In the genomic region with DNA sequence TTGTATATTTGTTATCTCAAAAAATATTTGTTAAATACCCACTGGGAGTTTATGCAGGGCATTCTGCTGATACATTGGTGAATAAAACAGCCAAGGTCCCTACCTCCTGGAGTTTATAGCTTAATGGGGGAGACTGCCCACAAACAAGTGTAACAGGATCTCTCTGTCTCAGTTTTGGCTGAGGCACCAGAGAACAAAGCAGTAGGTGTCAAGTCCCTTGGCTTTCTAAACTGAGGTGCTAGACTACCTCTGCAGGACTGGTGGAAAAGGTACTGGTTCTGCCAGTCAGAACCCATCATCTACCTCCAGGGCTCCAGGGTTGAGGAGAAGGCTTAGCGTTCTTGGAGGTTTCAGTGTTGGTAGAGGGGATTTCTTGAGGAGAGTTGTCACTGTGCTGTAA, we compare ENCODE assay signal across 1 cellular context.
TF ChIP-seq lines count a peak whose summit lies in the region.

No MANE protein-coding gene starts in this region.

TF ChIP-seq in H1, 55 proteins besides CTCF, POLR2A, EP300 and RAD21 (continued from another document):
- no peak for TF ChIP-seq POU5F1 (IDR thresholded peaks at IDR 0.05; ENCODE audit: low read depth, low read length)
- TF ChIP-seq SAP30 (IDR thresholded peaks at IDR 0.05; ENCODE audit: insufficient read depth, insufficient replicate concordance, low read length), result no peak
- TF ChIP-seq BRCA1 (IDR thresholded peaks at IDR 0.05; ENCODE audit: low read depth, low read length), result no peak
- TF ChIP-seq ZNF274 (IDR thresholded peaks at IDR 0.05; ENCODE audit: borderline replicate concordance, extremely low read depth, low read length), result no peak
- no peak for TF ChIP-seq SIN3A (conservative IDR thresholded peaks at IDR 0.05 in 1 of 2, IDR thresholded peaks at IDR 0.05 in 1 of 2; ENCODE audit: low read depth in 1 of 2, low read length in 2 of 2)
- no peak for TF ChIP-seq JUN (IDR thresholded peaks at IDR 0.05; ENCODE audit: low read depth, low read length)
- TF ChIP-seq CEBPB (IDR thresholded peaks at IDR 0.05; ENCODE audit: low read depth, low read length), result no peak
- TF ChIP-seq KDM5A (IDR thresholded peaks at IDR 0.05; ENCODE audit: low read length), result no peak
- no peak for TF ChIP-seq FOSL1 (IDR thresholded peaks at IDR 0.05; ENCODE audit: insufficient read depth, low read depth, low read length)
- no peak for TF ChIP-seq YY1 (IDR thresholded peaks at IDR 0.05; ENCODE audit: low read depth, low read length)
- TF ChIP-seq CHD2 (IDR thresholded peaks at IDR 0.05; ENCODE audit: low read length), result no peak
